1 cellular context compared by ENCODE assay signal in genomic region chrX:55160685-55161552, GRCh38.
TF ChIP-seq lines count a peak whose summit lies in the region.

No MANE protein-coding gene starts in this region.

TF ChIP-seq in A549, 52 proteins besides CTCF, POLR2A, EP300 and RAD21 (continued from another document):
- TF ChIP-seq, protein P1, sequence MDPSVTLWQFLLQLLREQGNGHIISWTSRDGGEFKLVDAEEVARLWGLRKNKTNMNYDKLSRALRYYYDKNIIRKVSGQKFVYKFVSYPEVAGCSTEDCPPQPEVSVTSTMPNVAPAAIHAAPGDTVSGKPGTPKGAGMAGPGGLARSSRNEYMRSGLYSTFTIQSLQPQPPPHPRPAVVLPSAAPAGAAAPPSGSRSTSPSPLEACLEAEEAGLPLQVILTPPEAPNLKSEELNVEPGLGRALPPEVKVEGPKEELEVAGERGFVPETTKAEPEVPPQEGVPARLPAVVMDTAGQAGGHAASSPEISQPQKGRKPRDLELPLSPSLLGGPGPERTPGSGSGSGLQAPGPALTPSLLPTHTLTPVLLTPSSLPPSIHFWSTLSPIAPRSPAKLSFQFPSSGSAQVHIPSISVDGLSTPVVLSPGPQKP (IDR thresholded peaks at IDR 0.05; ENCODE audit: low read depth, low read length), result no peak
- TF ChIP-seq ZNF302 (CRISPR knock-in tag; IDR thresholded peaks at IDR 0.05) (no peak), HOXA7 (CRISPR knock-in tag; IDR thresholded peaks at IDR 0.05) (no peak), POLR2AphosphoS2 (conservative IDR thresholded peaks at IDR 0.05; ENCODE audit: low read length) (no peak), HEYL (CRISPR knock-in tag; IDR thresholded peaks at IDR 0.05) (no peak), ZFP36 (IDR thresholded peaks at IDR 0.05; ENCODE audit: borderline replicate concordance, partially characterized antibody) (no peak), CBX2 (IDR thresholded peaks at IDR 0.05; ENCODE audit: borderline replicate concordance, low read depth) (no peak), RFX5 (IDR thresholded peaks at IDR 0.05) (peak; percentile 77; the same call in 1 of the 2 replicates), MAZ (IDR thresholded peaks at IDR 0.05; ENCODE audit: borderline replicate concordance, low read depth, low read length) (no peak), RCOR1 (IDR thresholded peaks at IDR 0.05; ENCODE audit: low read depth, low read length) (no peak), NPAS2 (CRISPR knock-in tag; IDR thresholded peaks at IDR 0.05; ENCODE audit: borderline replicate concordance) (no peak), MAX (IDR thresholded peaks at IDR 0.05) (peak; percentile 87), MAFK (IDR thresholded peaks at IDR 0.05; ENCODE audit: partially characterized antibody) (no peak), HDAC2 (IDR thresholded peaks at IDR 0.05) (no peak), KDM5A (IDR thresholded peaks at IDR 0.05) (peak; percentile 93), FOSL2 (IDR thresholded peaks at IDR 0.05) (no peak), FOSL2 (CRISPR knock-in tag; IDR thresholded peaks at IDR 0.05) (no peak)
- TF ChIP-seq, protein P2, sequence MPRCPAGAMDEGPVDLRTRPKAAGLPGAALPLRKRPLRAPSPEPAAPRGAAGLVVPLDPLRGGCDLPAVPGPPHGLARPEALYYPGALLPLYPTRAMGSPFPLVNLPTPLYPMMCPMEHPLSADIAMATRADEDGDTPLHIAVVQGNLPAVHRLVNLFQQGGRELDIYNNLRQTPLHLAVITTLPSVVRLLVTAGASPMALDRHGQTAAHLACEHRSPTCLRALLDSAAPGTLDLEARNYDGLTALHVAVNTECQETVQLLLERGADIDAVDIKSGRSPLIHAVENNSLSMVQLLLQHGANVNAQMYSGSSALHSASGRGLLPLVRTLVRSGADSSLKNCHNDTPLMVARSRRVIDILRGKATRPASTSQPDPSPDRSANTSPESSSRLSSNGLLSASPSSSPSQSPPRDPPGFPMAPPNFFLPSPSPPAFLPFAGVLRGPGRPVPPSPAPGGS (IDR thresholded peaks at IDR 0.05), result peak; percentile 25; the same call in 1 of the 3 replicates
- TF ChIP-seq, protein P3, sequence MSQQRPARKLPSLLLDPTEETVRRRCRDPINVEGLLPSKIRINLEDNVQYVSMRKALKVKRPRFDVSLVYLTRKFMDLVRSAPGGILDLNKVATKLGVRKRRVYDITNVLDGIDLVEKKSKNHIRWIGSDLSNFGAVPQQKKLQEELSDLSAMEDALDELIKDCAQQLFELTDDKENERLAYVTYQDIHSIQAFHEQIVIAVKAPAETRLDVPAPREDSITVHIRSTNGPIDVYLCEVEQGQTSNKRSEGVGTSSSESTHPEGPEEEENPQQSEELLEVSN (IDR thresholded peaks at IDR 0.05; ENCODE audit: borderline replicate concordance, low read depth), result peak; percentile 53
